ENCODE assay signal across 9 cellular contexts in genomic region chr17:35374766-35375344, GRCh38. TPM values are rescaled to one million over a fixed set of nuclear protein-coding genes. Genes with fewer than 3 reads are reported as not detected.
DNase-seq lines count a peak whose midpoint lies in the region; TF ChIP-seq lines count a peak whose summit lies in the region.
"Had no signal": no experiment of that assay in that cellular context is flagged by ENCODE, and none has a peak within 500 bp of the region (broad histone marks: within the 10 kb centered on the region; RNA-seq: fewer than 3 reads in every experiment).

No MANE protein-coding gene starts in this region.

- H3K9ac ChIP-seq in SU-DHL-6 (ENCODE audit: low read length) (no peak overlapping the region), smooth muscle cell (ENCODE audit: low read depth) (no peak overlapping the region)

- H3K4me2 ChIP-seq in SU-DHL-6 (ENCODE audit: low read depth, low read length, poor library complexity, severe bottlenecking) = peak overlapping the region; percentile 4
- H3K4me2 ChIP-seq in smooth muscle cell = peak overlapping the region; percentile 95

- H3K27ac ChIP-seq in SU-DHL-6 (ENCODE audit: low read depth, low read length) = no peak overlapping the region
- H3K27ac ChIP-seq in smooth muscle cell (ENCODE audit: low read depth) = no peak overlapping the region
- no peak overlapping the region for H3K27ac ChIP-seq in caudate nucleus (ENCODE audit: low read depth, low read length)

- H3F3A ChIP-seq in SU-DHL-6 (ENCODE audit: insufficient read depth) (no peaks in the 10 kb centered on the region), smooth muscle cell (ENCODE audit: low read depth) (no peaks in the 10 kb centered on the region)

- H4K20me1 ChIP-seq in SU-DHL-6 (ENCODE audit: low read depth, low read length) (no peaks in the 10 kb centered on the region), smooth muscle cell (ENCODE audit: low read depth) (no peaks in the 10 kb centered on the region)

- H3K4me3 ChIP-seq in SU-DHL-6 (ENCODE audit: insufficient read depth, low read length, poor library complexity, severe bottlenecking) (no peak overlapping the region), fibroblast of villous mesenchyme (ENCODE audit: low read depth, low read length) (peak overlapping the region; percentile 75), smooth muscle cell (peak overlapping the region; percentile 59)

- H3K9me2 ChIP-seq in SU-DHL-6 (replicated peaks; ENCODE audit: insufficient read depth, low read length) = no peaks in the 10 kb centered on the region

- no peak overlapping the region for H2AFZ ChIP-seq in SU-DHL-6 (ENCODE audit: low read depth, low read length, severe bottlenecking)
- no peak overlapping the region for H2AFZ ChIP-seq in smooth muscle cell (ENCODE audit: low read depth)

- H3K27me3 ChIP-seq in SU-DHL-6 (ENCODE audit: low read length) = 0 out of 2 replicates have a peak, but pooled peaks cover 3% of the 10 kb centered on the region
- peaks cover 79% of the 10 kb centered on the region for H3K27me3 ChIP-seq in smooth muscle cell (ENCODE audit: low read depth)

- TF ChIP-seq CTCF in SU-DHL-6 (IDR thresholded peaks at IDR 0.05; ENCODE audit: insufficient read depth, low read length, poor library complexity, severe bottlenecking) = no peak
- no peak for TF ChIP-seq CTCF in fibroblast of villous mesenchyme (IDR thresholded peaks at IDR 0.05; ENCODE audit: insufficient read depth, low read depth, low read length)
- TF ChIP-seq CTCF in smooth muscle cell (IDR thresholded peaks at IDR 0.05; ENCODE audit: borderline replicate concordance, insufficient read depth, poor library complexity, severe bottlenecking) = no peak

- H3K9me3 ChIP-seq in SU-DHL-6 (ENCODE audit: insufficient read depth, low read length) = peaks cover 3% of the 10 kb centered on the region; the same call in 1 of the 2 replicates
- H3K9me3 ChIP-seq in smooth muscle cell (replicated peaks; ENCODE audit: low read depth) = peaks cover 4% of the 10 kb centered on the region

- WGBS in smooth muscle cell (ENCODE audit: low lambda C conversion rate) = 79% methylated on average over 3 of the region's 3 CpGs

- H3K36me3 ChIP-seq in SU-DHL-6 (ENCODE audit: low read length) = no peaks in the 10 kb centered on the region
- H3K36me3 ChIP-seq in smooth muscle cell (ENCODE audit: low read depth) = no peaks in the 10 kb centered on the region

- H3K79me2 ChIP-seq in SU-DHL-6 (ENCODE audit: insufficient read depth, low read length) (no peaks in the 10 kb centered on the region), smooth muscle cell (ENCODE audit: low read depth) (no peaks in the 10 kb centered on the region)

- peaks cover 5% of the 10 kb centered on the region for H3K4me1 ChIP-seq in smooth muscle cell (ENCODE audit: low read depth)

- DNase-seq in DMS79 treated with DMSO at 0.1 percent for 48 hours (lab: John Stamatoyannopoulos, UW) = peak; percentile 42
- DNase-seq in DMS79 (lab: John Stamatoyannopoulos, UW) = no peak
- DNase-seq in fibroblast of villous mesenchyme (ENCODE audit: low read depth) = no peak
- DNase-seq in smooth muscle cell (lab: John Stamatoyannopoulos, UW; ENCODE audit: unreplicated experiment) = no peak
- DNase-seq in NCI-H187 treated with DMSO at 0.1 percent for 48 hours (lab: John Stamatoyannopoulos, UW) = no peak
- no peak for DNase-seq in stimulated activated CD8-positive, alpha-beta memory T cell treated with anti-CD3 and anti-CD28 coated beads, Interleukin-4, amount 100 ng/mL, for 48 hours
- DNase-seq in caudate nucleus (lab: John Stamatoyannopoulos, UW) = no peak
- DNase-seq: cerebellar nuclear complex had no signal

RNA-seq across cellular contexts. Expression of gene SLFN11, which starts 1.4 kb away (rescaled TPM):
- total RNA-seq in fibroblast of villous mesenchyme (54.8 and 95.9 TPM in 2 replicates), smooth muscle cell (4.3 and 4.4 TPM in 2 replicates)
- 1.4 and 1.8 TPM in 2 replicates for polyA plus RNA-seq in smooth muscle cell

RNA-seq across cellular contexts. Expression of gene SLFN12, which starts 57.4 kb away (rescaled TPM):
- 30.6 and 47.9 TPM in 2 replicates for total RNA-seq in fibroblast of villous mesenchyme
- 14.3 and 17.7 TPM in 2 replicates for total RNA-seq in smooth muscle cell
- polyA plus RNA-seq in smooth muscle cell = 2.8 and 4.4 TPM in 2 replicates

Comparison
In these comparisons a context has a peak if more than half of its experiments do, and no peak if none do; other contexts are left out.
1. RNA of gene SLFN11, which starts 1.4 kb away (total RNA-seq): 54.8 to 95.9 TPM in fibroblast of villous mesenchyme; 4.3 to 4.4 TPM in smooth muscle cell; every median in the first group is over 10 times any median in the second.